ENCODE assay signal across 26 cellular contexts in genomic region chrX:45959567-45959966, GRCh38.
"Had no signal": no experiment of that assay in that cellular context is flagged by ENCODE, and none has a peak within 500 bp of the region (broad histone marks: within the 10 kb centered on the region; RNA-seq: fewer than 3 reads in every experiment).

No MANE protein-coding gene starts in this region.

- H3K27ac ChIP-seq: colonic mucosa, coronary artery, dorsolateral prefrontal cortex, epithelial cell of prostate, esophagus muscularis mucosa, esophagus squamous epithelium, foreskin keratinocyte, gastrocnemius medialis, heart left ventricle, heart right ventricle had no signal

- H3K9me3 ChIP-seq: colonic mucosa, esophagus squamous epithelium, gastrocnemius medialis had no signal

- ATAC-seq: effector memory CD8-positive, alpha-beta T cell; esophagus mucosa; foreskin keratinocyte; gastrocnemius medialis; heart left ventricle; heart right ventricle had no signal

- H3K36me3 ChIP-seq: colonic mucosa, esophagus muscularis mucosa, esophagus squamous epithelium, gastrocnemius medialis, heart left ventricle, heart right ventricle had no signal

- H3K4me3 ChIP-seq: colonic mucosa, coronary artery, dorsolateral prefrontal cortex, esophagus muscularis mucosa, esophagus squamous epithelium, gastrocnemius medialis, heart left ventricle, heart right ventricle had no signal

- DNase-seq: colonic mucosa; cortex of kidney; dermis blood vessel endothelial cell; dorsolateral prefrontal cortex; effector CD4-positive, alpha-beta T cell; effector CD8-positive, alpha-beta T cell; effector memory CD4-positive, alpha-beta T cell; effector memory CD8-positive, alpha-beta T cell; endodermal cell; erythroblast; esophagus squamous epithelium; foreskin fibroblast; foreskin keratinocyte; foreskin melanocyte; gastrocnemius medialis; glutamatergic neuron; heart left ventricle; heart right ventricle had no signal

- FAIRE-seq: colon, endometrium, endothelial cell of umbilical vein, frontal cortex had no signal

- H3K27me3 ChIP-seq: colonic mucosa, esophagus muscularis mucosa, esophagus squamous epithelium, foreskin keratinocyte had no signal

- H3K4me1 ChIP-seq: colonic mucosa, esophagus muscularis mucosa, esophagus squamous epithelium, foreskin keratinocyte, gastrocnemius medialis, heart left ventricle, heart right ventricle had no signal
